Comparison of ENCODE assay signal across 22 cellular contexts in the genomic region with DNA sequence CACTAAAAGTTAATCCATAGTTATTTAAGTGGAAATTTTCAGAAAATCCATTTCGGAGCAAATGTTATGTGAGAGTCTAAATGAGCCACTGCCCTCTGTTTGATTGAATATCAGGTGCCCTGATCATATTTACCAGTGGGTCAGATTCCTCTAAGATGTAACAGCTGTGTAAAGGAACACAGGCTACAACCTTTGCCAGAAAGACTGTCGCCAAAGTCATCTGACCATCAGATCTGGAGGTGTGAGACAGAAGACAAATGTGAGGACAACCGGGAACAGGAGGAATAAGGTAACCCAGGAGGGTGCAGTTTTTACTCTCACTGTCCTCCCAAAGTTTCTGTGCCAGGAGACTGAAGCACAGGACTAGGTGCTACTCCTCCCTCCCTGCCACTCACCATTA.
A peak's percentile ranks its signal among the peaks of the same experiment; 100 is the strongest.
DNase-seq lines count a peak whose midpoint lies in the region; ATAC-seq and TF ChIP-seq lines count a peak whose summit lies in the region.
"Had no signal": no experiment of that assay in that cellular context is flagged by ENCODE, and none has a peak within 500 bp of the region (broad histone marks: within the 10 kb centered on the region; RNA-seq: fewer than 3 reads in every experiment).

No MANE protein-coding gene starts in this region.

- H3K79me1 ChIP-seq in neuronal stem cell (ENCODE audit: low read depth, low read length): no peaks in the 10 kb centered on the region

- no peak overlapping the region for H2BK15ac ChIP-seq in neuronal stem cell (ENCODE audit: low read length)

- no peak overlapping the region for H2BK5ac ChIP-seq in neuronal stem cell (ENCODE audit: low read length)

- H3K27me3 ChIP-seq in neuronal stem cell (ENCODE audit: control insufficient read depth in 3 of 3, insufficient read depth in 3 of 3, low read depth in 1 of 3, low read length in 3 of 3) (no peaks in the 10 kb centered on the region), transverse colon (no peaks in the 10 kb centered on the region)
- H3K27me3 ChIP-seq: MG63 had no signal

- no peak overlapping the region for H3K4me3 ChIP-seq in neuronal stem cell (ENCODE audit: low read length in 2 of 2)
- no peak overlapping the region for H3K4me3 ChIP-seq in transverse colon
- H3K4me3 ChIP-seq: MG63 had no signal

- H4K8ac ChIP-seq in neuronal stem cell (ENCODE audit: low read depth, low read length): no peak overlapping the region

- H3K4me1 ChIP-seq in neuronal stem cell (ENCODE audit: control insufficient read depth in 2 of 2, insufficient read depth in 1 of 2, low read depth in 1 of 2, low read length in 2 of 2): no peaks in the 10 kb centered on the region
- H3K4me1 ChIP-seq in transverse colon: no peaks in the 10 kb centered on the region

- in situ Hi-C loops in transverse colon (cut with MboI; ENCODE audit: low pct_ligation_motif_present in 1 of 4, low pct_unique_long_range_greater_than_20kb in 1 of 4, low sequenced_read_pairs in 3 of 4): no loop called here

- no peak overlapping the region for H3K18ac ChIP-seq in neuronal stem cell (ENCODE audit: low read length)

- H3K27ac ChIP-seq in VCaP (peak overlapping the region; percentile 94), neuronal stem cell (replicated peaks; ENCODE audit: low read length) (no peak overlapping the region), transverse colon (no peak overlapping the region)
- H3K27ac ChIP-seq: 22Rv1 had no signal

- no CpG with 5 or more reads among the region's 3 CpGs for WGBS in neuronal stem cell (ENCODE audit: extremely low coverage in 2 of 2, insufficient read length in 2 of 2, insufficient replicate concordance in 1 of 2), 2 donors
- 67 to 75% methylated on average over 1 to 3 of the region's 3 CpGs for WGBS in transverse colon (ENCODE audit: low coverage in 1 of 2), 2 donors

- no peak overlapping the region for H2BK12ac ChIP-seq in neuronal stem cell (ENCODE audit: low read length)

- TF ChIP-seq CTCF in VCaP (conservative IDR thresholded peaks at IDR 0.05): no peak
- TF ChIP-seq CTCF in transverse colon (IDR thresholded peaks at IDR 0.05): no peak

- peak; percentile 18 for DNase-seq in DMS53 (lab: John Stamatoyannopoulos, UW)
- DNase-seq in DMS53 treated with DMSO at 0.1 percent for 48 hours (lab: John Stamatoyannopoulos, UW; ENCODE audit: unreplicated experiment): no peak
- DNase-seq in neuronal stem cell (ENCODE audit: low spot score): no peak
- DNase-seq in transverse colon: no peak
- DNase-seq in anterior cingulate cortex (lab: John Stamatoyannopoulos, UW): no peak
- DNase-seq: CD8-positive, alpha-beta memory T cell; DMS 273 treated with DMSO at 0.1 percent for 48 hours; DND-41; H9; KBM-7; MG63; NCI-H1417 treated with DMSO at 0.1 percent for 48 hours; NCI-H187 treated with DMSO at 0.1 percent for 48 hours; NCI-H2107; NCI-H446; NCI-H524 treated with DMSO at 0.1 percent for 48 hours; NCI-H82; RPMI8226; SHP77 had no signal

- no peak overlapping the region for H3K4me2 ChIP-seq in neuronal stem cell (ENCODE audit: insufficient read depth, low read length, poor library complexity, severe bottlenecking)

- H2BK120ac ChIP-seq in neuronal stem cell (ENCODE audit: low read depth, low read length): no peak overlapping the region

- no peak overlapping the region for H3K4ac ChIP-seq in neuronal stem cell (ENCODE audit: low read length)

- no peak for TF ChIP-seq EP300 in transverse colon (IDR thresholded peaks at IDR 0.05; ENCODE audit: low read depth)

- no peak overlapping the region for H3K23ac ChIP-seq in neuronal stem cell (ENCODE audit: low read depth, low read length, poor library complexity)

- H3K9me3 ChIP-seq in neuronal stem cell (replicated peaks in 1 of 2; ENCODE audit: control insufficient read depth in 2 of 2, insufficient read depth in 1 of 2, low read depth in 1 of 2, low read length in 2 of 2) (no peaks in the 10 kb centered on the region), transverse colon (no peaks in the 10 kb centered on the region)
- H3K9me3 ChIP-seq: MG63 had no signal

- H3K36me3 ChIP-seq in neuronal stem cell (replicated peaks in 1 of 2; ENCODE audit: control insufficient read depth in 2 of 2, insufficient read depth in 2 of 2, low read length in 2 of 2) (no peaks in the 10 kb centered on the region), transverse colon (no peaks in the 10 kb centered on the region)
- H3K36me3 ChIP-seq: MG63 had no signal

- intact Hi-C loops in transverse colon (cut with DNase I; ENCODE audit: low total_unique reads): no loop called here

- H2AK5ac ChIP-seq in neuronal stem cell (ENCODE audit: low read depth, low read length): no peak overlapping the region

- no peak for ATAC-seq in HG03039 (IDR thresholded peaks at IDR 0.05; ENCODE audit: unreplicated experiment)

- H3K14ac ChIP-seq in neuronal stem cell (ENCODE audit: low read length): no peak overlapping the region

- TF ChIP-seq POLR2A in transverse colon (IDR thresholded peaks at IDR 0.05): no peak

- H3K9ac ChIP-seq in neuronal stem cell (ENCODE audit: low read depth, low read length, poor library complexity): no peak overlapping the region

- H2AFZ ChIP-seq in neuronal stem cell (ENCODE audit: low read length): peak overlapping the region; percentile 1

- H4K91ac ChIP-seq in neuronal stem cell (ENCODE audit: low read depth, low read length, poor library complexity): no peak overlapping the region
